In the genomic region with DNA sequence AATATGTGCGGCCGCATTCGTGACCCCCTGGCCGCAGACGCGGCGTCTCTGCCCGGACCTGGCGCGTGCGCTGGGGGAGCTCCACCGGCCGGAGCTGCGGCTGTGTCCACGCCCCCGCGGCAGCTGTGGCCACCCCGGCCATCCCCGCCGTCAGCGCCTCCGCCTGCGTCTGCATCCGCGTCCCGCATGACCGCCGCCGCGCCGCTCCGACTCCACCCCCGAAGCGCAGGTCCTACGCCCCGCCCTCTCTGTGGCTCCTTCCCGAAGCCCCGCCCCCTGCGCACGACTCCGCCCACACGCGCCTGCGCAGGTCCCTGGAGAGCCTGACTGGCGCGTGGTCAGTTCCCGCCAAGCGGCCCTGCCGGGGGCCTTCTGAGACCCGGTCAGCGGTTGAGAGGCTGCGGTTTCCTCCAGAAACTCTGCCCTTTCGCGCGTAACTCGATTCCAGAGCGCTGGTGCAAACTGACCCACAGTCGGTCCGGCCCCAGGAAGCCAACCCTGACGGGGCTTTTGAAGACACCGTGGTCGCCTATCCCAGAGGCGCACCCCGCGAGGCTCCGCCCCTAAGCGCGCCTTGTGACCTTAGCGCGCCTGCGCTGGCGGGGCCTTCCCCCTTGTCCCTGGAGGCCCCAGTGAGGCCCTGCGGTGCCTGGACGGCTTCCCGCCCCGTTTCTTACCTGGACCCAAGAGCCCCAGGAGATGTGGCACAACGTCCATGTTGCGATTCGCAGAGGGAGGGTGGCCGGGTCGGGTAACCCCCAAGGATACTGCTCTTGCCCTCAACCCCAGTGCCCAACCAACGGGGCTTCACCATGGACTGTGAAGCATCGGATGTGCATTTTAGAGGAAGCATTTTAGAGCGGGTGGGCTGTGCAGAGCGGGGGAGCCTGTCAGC, we compare ENCODE assay signal across 1 cellular context.
A peak's percentile ranks its signal among the peaks of the same experiment; 100 is the strongest.
TF ChIP-seq lines count a peak whose summit lies in the region.

A gene with protein sequence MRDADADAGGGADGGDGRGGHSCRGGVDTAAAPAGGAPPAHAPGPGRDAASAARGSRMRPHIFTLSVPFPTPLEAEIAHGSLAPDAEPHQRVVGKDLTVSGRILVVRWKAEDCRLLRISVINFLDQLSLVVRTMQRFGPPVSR (minus strand): TSS at position 554 of the 895 bp plus-strand sequence. CDS start 366 bp downstream, at position 188.

TF ChIP-seq in HepG2, 621 proteins besides CTCF, POLR2A, EP300 and RAD21 (continued from another document and continues in another):
- TF ChIP-seq, protein P1, sequence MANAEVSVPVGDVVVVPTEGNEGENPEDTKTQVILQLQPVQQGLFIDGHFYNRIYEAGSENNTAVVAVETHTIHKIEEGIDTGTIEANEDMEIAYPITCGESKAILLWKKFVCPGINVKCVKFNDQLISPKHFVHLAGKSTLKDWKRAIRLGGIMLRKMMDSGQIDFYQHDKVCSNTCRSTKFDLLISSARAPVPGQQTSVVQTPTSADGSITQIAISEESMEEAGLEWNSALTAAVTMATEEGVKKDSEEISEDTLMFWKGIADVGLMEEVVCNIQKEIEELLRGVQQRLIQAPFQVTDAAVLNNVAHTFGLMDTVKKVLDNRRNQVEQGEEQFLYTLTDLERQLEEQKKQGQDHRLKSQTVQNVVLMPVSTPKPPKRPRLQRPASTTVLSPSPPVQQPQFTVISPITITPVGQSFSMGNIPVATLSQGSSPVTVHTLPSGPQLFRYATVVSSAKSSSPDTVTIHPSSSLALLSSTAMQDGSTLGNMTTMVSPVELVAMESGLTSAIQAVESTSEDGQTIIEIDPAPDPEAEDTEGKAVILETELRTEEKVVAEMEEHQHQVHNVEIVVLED (CRISPR knock-in tag; IDR thresholded peaks at IDR 0.05; ENCODE audit: borderline replicate concordance), result peak; percentile 59; the same call in 1 of the 2 replicates
- TF ChIP-seq SPEN (CRISPR knock-in tag; IDR thresholded peaks at IDR 0.05; ENCODE audit: low read depth) (peak; percentile 37; the same call in 1 of the 2 replicates), FOXK2 (IDR thresholded peaks at IDR 0.05) (no peak), SALL2 (CRISPR knock-in tag; IDR thresholded peaks at IDR 0.05) (no peak), ZNF33B (CRISPR knock-in tag; IDR thresholded peaks at IDR 0.05) (no peak), TBX3 (IDR thresholded peaks at IDR 0.05; ENCODE audit: borderline replicate concordance) (no peak), ZSCAN9 (CRISPR knock-in tag; IDR thresholded peaks at IDR 0.05; ENCODE audit: borderline replicate concordance) (0 out of 2 replicates have a peak, but pooled peaks have one; percentile 36), KDM3A (CRISPR knock-in tag; IDR thresholded peaks at IDR 0.05; ENCODE audit: low read depth) (no peak), NR2C2 (CRISPR knock-in tag; IDR thresholded peaks at IDR 0.05; ENCODE audit: borderline replicate concordance) (0 out of 2 replicates have a peak, but pooled peaks have one; percentile 26), ATF7 (IDR thresholded peaks at IDR 0.05) (no peak), ATF7 (CRISPR knock-in tag; IDR thresholded peaks at IDR 0.05) (no peak), CHD2 (IDR thresholded peaks at IDR 0.05; ENCODE audit: low read depth, low read length) (no peak), FOSL1 (CRISPR knock-in tag; IDR thresholded peaks at IDR 0.05; ENCODE audit: borderline replicate concordance) (no peak), NFIB (CRISPR knock-in tag; IDR thresholded peaks at IDR 0.05; ENCODE audit: borderline replicate concordance) (no peak), ZFP82 (CRISPR knock-in tag; IDR thresholded peaks at IDR 0.05; ENCODE audit: borderline replicate concordance) (no peak), ZNF10 (CRISPR knock-in tag; IDR thresholded peaks at IDR 0.05; ENCODE audit: borderline replicate concordance, low read depth) (no peak), HES4 (CRISPR knock-in tag; IDR thresholded peaks at IDR 0.05; ENCODE audit: borderline replicate concordance) (no peak), SOX6 (IDR thresholded peaks at IDR 0.05) (no peak), SOX6 (CRISPR knock-in tag; IDR thresholded peaks at IDR 0.05) (no peak), ELF4 (CRISPR knock-in tag; IDR thresholded peaks at IDR 0.05; ENCODE audit: borderline replicate concordance) (no peak), ATM (IDR thresholded peaks at IDR 0.05; ENCODE audit: borderline replicate concordance) (no peak), POGZ (CRISPR knock-in tag; IDR thresholded peaks at IDR 0.05) (no peak)
- TF ChIP-seq, protein P2, sequence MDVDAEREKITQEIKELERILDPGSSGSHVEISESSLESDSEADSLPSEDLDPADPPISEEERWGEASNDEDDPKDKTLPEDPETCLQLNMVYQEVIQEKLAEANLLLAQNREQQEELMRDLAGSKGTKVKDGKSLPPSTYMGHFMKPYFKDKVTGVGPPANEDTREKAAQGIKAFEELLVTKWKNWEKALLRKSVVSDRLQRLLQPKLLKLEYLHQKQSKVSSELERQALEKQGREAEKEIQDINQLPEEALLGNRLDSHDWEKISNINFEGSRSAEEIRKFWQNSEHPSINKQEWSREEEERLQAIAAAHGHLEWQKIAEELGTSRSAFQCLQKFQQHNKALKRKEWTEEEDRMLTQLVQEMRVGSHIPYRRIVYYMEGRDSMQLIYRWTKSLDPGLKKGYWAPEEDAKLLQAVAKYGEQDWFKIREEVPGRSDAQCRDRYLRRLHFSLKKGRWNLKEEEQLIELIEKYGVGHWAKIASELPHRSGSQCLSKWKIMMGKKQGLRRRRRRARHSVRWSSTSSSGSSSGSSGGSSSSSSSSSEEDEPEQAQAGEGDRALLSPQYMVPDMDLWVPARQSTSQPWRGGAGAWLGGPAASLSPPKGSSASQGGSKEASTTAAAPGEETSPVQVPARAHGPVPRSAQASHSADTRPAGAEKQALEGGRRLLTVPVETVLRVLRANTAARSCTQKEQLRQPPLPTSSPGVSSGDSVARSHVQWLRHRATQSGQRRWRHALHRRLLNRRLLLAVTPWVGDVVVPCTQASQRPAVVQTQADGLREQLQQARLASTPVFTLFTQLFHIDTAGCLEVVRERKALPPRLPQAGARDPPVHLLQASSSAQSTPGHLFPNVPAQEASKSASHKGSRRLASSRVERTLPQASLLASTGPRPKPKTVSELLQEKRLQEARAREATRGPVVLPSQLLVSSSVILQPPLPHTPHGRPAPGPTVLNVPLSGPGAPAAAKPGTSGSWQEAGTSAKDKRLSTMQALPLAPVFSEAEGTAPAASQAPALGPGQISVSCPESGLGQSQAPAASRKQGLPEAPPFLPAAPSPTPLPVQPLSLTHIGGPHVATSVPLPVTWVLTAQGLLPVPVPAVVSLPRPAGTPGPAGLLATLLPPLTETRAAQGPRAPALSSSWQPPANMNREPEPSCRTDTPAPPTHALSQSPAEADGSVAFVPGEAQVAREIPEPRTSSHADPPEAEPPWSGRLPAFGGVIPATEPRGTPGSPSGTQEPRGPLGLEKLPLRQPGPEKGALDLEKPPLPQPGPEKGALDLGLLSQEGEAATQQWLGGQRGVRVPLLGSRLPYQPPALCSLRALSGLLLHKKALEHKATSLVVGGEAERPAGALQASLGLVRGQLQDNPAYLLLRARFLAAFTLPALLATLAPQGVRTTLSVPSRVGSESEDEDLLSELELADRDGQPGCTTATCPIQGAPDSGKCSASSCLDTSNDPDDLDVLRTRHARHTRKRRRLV (CRISPR knock-in tag; IDR thresholded peaks at IDR 0.05), result no peak
- TF ChIP-seq, protein P3, sequence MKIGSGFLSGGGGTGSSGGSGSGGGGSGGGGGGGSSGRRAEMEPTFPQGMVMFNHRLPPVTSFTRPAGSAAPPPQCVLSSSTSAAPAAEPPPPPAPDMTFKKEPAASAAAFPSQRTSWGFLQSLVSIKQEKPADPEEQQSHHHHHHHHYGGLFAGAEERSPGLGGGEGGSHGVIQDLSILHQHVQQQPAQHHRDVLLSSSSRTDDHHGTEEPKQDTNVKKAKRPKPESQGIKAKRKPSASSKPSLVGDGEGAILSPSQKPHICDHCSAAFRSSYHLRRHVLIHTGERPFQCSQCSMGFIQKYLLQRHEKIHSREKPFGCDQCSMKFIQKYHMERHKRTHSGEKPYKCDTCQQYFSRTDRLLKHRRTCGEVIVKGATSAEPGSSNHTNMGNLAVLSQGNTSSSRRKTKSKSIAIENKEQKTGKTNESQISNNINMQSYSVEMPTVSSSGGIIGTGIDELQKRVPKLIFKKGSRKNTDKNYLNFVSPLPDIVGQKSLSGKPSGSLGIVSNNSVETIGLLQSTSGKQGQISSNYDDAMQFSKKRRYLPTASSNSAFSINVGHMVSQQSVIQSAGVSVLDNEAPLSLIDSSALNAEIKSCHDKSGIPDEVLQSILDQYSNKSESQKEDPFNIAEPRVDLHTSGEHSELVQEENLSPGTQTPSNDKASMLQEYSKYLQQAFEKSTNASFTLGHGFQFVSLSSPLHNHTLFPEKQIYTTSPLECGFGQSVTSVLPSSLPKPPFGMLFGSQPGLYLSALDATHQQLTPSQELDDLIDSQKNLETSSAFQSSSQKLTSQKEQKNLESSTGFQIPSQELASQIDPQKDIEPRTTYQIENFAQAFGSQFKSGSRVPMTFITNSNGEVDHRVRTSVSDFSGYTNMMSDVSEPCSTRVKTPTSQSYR (CRISPR knock-in tag; IDR thresholded peaks at IDR 0.05; ENCODE audit: borderline replicate concordance), result no peak
- TF ChIP-seq, protein P4, sequence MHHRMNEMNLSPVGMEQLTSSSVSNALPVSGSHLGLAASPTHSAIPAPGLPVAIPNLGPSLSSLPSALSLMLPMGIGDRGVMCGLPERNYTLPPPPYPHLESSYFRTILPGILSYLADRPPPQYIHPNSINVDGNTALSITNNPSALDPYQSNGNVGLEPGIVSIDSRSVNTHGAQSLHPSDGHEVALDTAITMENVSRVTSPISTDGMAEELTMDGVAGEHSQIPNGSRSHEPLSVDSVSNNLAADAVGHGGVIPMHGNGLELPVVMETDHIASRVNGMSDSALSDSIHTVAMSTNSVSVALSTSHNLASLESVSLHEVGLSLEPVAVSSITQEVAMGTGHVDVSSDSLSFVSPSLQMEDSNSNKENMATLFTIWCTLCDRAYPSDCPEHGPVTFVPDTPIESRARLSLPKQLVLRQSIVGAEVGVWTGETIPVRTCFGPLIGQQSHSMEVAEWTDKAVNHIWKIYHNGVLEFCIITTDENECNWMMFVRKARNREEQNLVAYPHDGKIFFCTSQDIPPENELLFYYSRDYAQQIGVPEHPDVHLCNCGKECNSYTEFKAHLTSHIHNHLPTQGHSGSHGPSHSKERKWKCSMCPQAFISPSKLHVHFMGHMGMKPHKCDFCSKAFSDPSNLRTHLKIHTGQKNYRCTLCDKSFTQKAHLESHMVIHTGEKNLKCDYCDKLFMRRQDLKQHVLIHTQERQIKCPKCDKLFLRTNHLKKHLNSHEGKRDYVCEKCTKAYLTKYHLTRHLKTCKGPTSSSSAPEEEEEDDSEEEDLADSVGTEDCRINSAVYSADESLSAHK (CRISPR knock-in tag; IDR thresholded peaks at IDR 0.05; ENCODE audit: borderline replicate concordance), result no peak
- TF ChIP-seq, protein P5, sequence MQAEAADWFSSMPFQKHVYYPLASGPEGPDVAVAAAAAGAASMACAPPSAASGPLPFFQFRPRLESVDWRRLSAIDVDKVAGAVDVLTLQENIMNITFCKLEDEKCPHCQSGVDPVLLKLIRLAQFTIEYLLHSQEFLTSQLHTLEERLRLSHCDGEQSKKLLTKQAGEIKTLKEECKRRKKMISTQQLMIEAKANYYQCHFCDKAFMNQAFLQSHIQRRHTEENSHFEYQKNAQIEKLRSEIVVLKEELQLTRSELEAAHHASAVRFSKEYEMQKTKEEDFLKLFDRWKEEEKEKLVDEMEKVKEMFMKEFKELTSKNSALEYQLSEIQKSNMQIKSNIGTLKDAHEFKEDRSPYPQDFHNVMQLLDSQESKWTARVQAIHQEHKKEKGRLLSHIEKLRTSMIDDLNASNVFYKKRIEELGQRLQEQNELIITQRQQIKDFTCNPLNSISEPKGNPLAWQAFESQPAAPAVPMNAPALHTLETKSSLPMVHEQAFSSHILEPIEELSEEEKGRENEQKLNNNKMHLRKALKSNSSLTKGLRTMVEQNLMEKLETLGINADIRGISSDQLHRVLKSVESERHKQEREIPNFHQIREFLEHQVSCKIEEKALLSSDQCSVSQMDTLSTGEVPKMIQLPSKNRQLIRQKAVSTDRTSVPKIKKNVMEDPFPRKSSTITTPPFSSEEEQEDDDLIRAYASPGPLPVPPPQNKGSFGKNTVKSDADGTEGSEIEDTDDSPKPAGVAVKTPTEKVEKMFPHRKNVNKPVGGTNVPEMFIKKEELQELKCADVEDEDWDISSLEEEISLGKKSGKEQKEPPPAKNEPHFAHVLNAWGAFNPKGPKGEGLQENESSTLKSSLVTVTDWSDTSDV (CRISPR knock-in tag; IDR thresholded peaks at IDR 0.05), result no peak
- TF ChIP-seq, protein P6, sequence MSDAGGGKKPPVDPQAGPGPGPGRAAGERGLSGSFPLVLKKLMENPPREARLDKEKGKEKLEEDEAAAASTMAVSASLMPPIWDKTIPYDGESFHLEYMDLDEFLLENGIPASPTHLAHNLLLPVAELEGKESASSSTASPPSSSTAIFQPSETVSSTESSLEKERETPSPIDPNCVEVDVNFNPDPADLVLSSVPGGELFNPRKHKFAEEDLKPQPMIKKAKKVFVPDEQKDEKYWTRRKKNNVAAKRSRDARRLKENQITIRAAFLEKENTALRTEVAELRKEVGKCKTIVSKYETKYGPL (CRISPR knock-in tag; IDR thresholded peaks at IDR 0.05), result no peak
- TF ChIP-seq, protein P7, sequence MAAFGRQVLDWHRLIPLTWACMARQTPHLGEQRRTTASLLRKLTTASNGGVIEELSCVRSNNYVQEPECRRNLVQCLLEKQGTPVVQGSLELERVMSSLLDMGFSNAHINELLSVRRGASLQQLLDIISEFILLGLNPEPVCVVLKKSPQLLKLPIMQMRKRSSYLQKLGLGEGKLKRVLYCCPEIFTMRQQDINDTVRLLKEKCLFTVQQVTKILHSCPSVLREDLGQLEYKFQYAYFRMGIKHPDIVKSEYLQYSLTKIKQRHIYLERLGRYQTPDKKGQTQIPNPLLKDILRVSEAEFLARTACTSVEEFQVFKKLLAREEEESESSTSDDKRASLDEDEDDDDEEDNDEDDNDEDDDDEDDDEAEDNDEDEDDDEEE (CRISPR knock-in tag; IDR thresholded peaks at IDR 0.05), result no peak
- TF ChIP-seq, protein P8, sequence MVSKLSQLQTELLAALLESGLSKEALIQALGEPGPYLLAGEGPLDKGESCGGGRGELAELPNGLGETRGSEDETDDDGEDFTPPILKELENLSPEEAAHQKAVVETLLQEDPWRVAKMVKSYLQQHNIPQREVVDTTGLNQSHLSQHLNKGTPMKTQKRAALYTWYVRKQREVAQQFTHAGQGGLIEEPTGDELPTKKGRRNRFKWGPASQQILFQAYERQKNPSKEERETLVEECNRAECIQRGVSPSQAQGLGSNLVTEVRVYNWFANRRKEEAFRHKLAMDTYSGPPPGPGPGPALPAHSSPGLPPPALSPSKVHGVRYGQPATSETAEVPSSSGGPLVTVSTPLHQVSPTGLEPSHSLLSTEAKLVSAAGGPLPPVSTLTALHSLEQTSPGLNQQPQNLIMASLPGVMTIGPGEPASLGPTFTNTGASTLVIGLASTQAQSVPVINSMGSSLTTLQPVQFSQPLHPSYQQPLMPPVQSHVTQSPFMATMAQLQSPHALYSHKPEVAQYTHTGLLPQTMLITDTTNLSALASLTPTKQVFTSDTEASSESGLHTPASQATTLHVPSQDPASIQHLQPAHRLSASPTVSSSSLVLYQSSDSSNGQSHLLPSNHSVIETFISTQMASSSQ (IDR thresholded peaks at IDR 0.05; ENCODE audit: low read depth), result no peak
- TF ChIP-seq, protein P8 (CRISPR knock-in tag; IDR thresholded peaks at IDR 0.05; ENCODE audit: borderline replicate concordance), result no peak; the same call in 1 of the 2 replicates
